ENCODE assay signal across 12 cellular contexts in the genomic region with DNA sequence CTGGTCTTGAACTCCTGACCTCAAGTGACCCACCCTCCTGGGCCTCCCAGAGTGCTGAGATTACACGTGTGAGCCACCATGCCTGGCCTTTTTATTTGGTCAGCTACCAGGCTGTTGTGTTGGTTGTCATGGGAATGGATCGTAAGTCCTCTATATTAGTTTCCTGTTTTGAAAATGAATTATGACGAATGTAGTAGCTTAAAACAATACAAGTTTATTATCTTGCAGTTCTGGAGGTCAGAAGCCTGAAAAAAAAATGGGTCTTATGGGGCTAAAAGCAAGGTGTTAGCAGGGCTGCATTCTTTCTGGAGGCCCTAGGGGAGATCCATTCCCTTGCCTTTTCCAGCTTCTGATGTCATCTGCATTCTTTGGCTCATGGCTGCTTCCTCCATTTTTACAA. TPM values are rescaled to one million over a fixed set of nuclear protein-coding genes. Genes with fewer than 3 reads are reported as not detected.
DNase-seq lines count a peak whose midpoint lies in the region; ATAC-seq and TF ChIP-seq lines count a peak whose summit lies in the region.
"Had no signal": no experiment of that assay in that cellular context is flagged by ENCODE, and none has a peak within 500 bp of the region (broad histone marks: within the 10 kb centered on the region; RNA-seq: fewer than 3 reads in every experiment).

No MANE protein-coding gene starts in this region.

- dilution Hi-C loops in IMR-90 (cut with HindIII; ENCODE audit: low sequenced_read_pairs, unreplicated experiment): no loop called here

- H3K4me3 Mint-ChIP-seq in CD8-positive, alpha-beta memory T cell: no peak overlapping the region
- H3K4me3 Mint-ChIP-seq in effector memory CD8-positive, alpha-beta T cell: no peak overlapping the region
- no peak overlapping the region for H3K4me3 Mint-ChIP-seq in T-helper 2 cell treated with Interferon-gamma antibody and Interleukin-4, amounts not matched to agents 5 μg/mL and 100 μg/mL, for 36 hours

- no peaks in the 10 kb centered on the region for H3K36me3 ChIP-seq in CD8-positive, alpha-beta memory T cell (ENCODE audit: insufficient read depth, low read length)
- H3K36me3 ChIP-seq in IMR-90 (ENCODE audit: control insufficient read depth, insufficient read depth, low read length) (no peaks in the 10 kb centered on the region), mesendoderm (ENCODE audit: control insufficient read depth, insufficient read depth, low read length) (no peaks in the 10 kb centered on the region)

- H3K23ac ChIP-seq in IMR-90 (ENCODE audit: low read depth, low read length) (no peak overlapping the region), mesendoderm (ENCODE audit: low read length) (no peak overlapping the region)

- no peak for TF ChIP-seq CTCF in IMR-90 (conservative IDR thresholded peaks at IDR 0.05; ENCODE audit: low read depth, low read length)

- peaks cover 33% of the 10 kb centered on the region for H3K4me1 ChIP-seq in CD8-positive, alpha-beta memory T cell (ENCODE audit: insufficient read depth, low read length)
- H3K4me1 ChIP-seq in IMR-90 (ENCODE audit: control insufficient read depth, insufficient read depth, low read length) (peaks cover 6% of the 10 kb centered on the region; the same call in 1 of the 2 replicates), mesendoderm (ENCODE audit: control insufficient read depth, low read depth, low read length) (no peaks in the 10 kb centered on the region)

- H4K20me1 ChIP-seq in IMR-90 (ENCODE audit: insufficient read depth, low read length): no peaks in the 10 kb centered on the region

- H3K14ac ChIP-seq in IMR-90 (replicated peaks; ENCODE audit: low read depth, low read length): no peak overlapping the region

- POLR2A ChIA-PET in CD8-positive, alpha-beta memory T cell (lab: Charles Lee): interaction anchor here (1.3 kb wide), 1 partner anchor 16 kb away, joined by 9 read pairs; no protein-coding TSS in a partner anchor
- POLR2A ChIA-PET in IMR-90 (lab: Charles Lee; ENCODE audit: unreplicated experiment): interaction anchor here (0.6 kb wide), 1 partner anchor 1426 kb away, joined by 4 read pairs; no protein-coding TSS in a partner anchor

- intact Hi-C loops in IMR-90 (cut with micrococcal nuclease): no loop called here

- no peak overlapping the region for H2BK5ac ChIP-seq in IMR-90 (ENCODE audit: low read depth, low read length, poor library complexity, severe bottlenecking)
- no peak overlapping the region for H2BK5ac ChIP-seq in mesendoderm (ENCODE audit: low read length)

- no peak overlapping the region for H3K27ac ChIP-seq in CD8-positive, alpha-beta memory T cell (ENCODE audit: low read depth, low read length)
- no peak overlapping the region for H3K27ac ChIP-seq in IMR-90 (ENCODE audit: insufficient read depth, low read length)
- no peak overlapping the region for H3K27ac ChIP-seq in mesendoderm (ENCODE audit: low read depth, low read length)
- H3K27ac ChIP-seq: SK-N-MC, testis had no signal

- in situ Hi-C loops in IMR-90 (cut with MboI; ENCODE audit: low sequenced_read_pairs): loop anchor here (25.0 kb wide), 1 partner anchor 178 kb away; the partner anchor contains the start of gene DAPK2

- no peaks in the 10 kb centered on the region for H3K27me3 ChIP-seq in CD8-positive, alpha-beta memory T cell (ENCODE audit: insufficient read depth, low read length, poor library complexity, severe bottlenecking)
- H3K27me3 ChIP-seq in IMR-90 (ENCODE audit: control insufficient read depth, insufficient read depth, low read length): peaks cover 11% of the 10 kb centered on the region
- no peaks in the 10 kb centered on the region for H3K27me3 ChIP-seq in mesendoderm (ENCODE audit: insufficient read depth, low read length, poor library complexity)
- H3K27me3 ChIP-seq: testis had no signal

- no peak for TF ChIP-seq POLR2A in IMR-90 (IDR thresholded peaks at IDR 0.05; ENCODE audit: low read depth, low read length)

- WGBS in IMR-90 (ENCODE audit: extremely low coverage in 2 of 2, insufficient read length in 1 of 2), 2 experiments: no CpG with 5 or more reads among the region's 3 CpGs
- no CpG with 5 or more reads among the region's 3 CpGs for WGBS in mesendoderm (ENCODE audit: extremely low coverage, insufficient coverage, low lambda C conversion rate)

- H2BK20ac ChIP-seq in IMR-90 (ENCODE audit: low read depth, low read length): no peak overlapping the region

- H4K91ac ChIP-seq in IMR-90 (ENCODE audit: insufficient read depth, low read depth, low read length): no peak overlapping the region

- H3K27ac Mint-ChIP-seq in CD8-positive, alpha-beta memory T cell: peak overlapping the region in 7 of 8 donors; percentile 36 to 93 (median 68)
- H3K27ac Mint-ChIP-seq in effector memory CD8-positive, alpha-beta T cell: peak overlapping the region; percentile 38 to 83
- no peak overlapping the region for H3K27ac Mint-ChIP-seq in T-helper 2 cell treated with Interferon-gamma antibody and Interleukin-4, amounts not matched to agents 5 μg/mL and 100 μg/mL, for 36 hours

- H3K4ac ChIP-seq in IMR-90 (ENCODE audit: low read depth, low read length) (no peak overlapping the region), mesendoderm (ENCODE audit: low read depth, low read length) (no peak overlapping the region)

- peaks cover 7% of the 10 kb centered on the region for H3K9me1 ChIP-seq in IMR-90 (ENCODE audit: insufficient read depth, low read length)

- no peaks in the 10 kb centered on the region for H3K9me3 ChIP-seq in CD8-positive, alpha-beta memory T cell (ENCODE audit: low read length)
- no peaks in the 10 kb centered on the region for H3K9me3 ChIP-seq in IMR-90 (ENCODE audit: control insufficient read depth, insufficient read depth, low read length)
- H3K9me3 ChIP-seq: testis had no signal

- no peak overlapping the region for H2AK9ac ChIP-seq in IMR-90 (replicated peaks; ENCODE audit: low read depth, low read length, poor library complexity)

- H2AK5ac ChIP-seq in IMR-90 (ENCODE audit: low read depth, low read length) (no peak overlapping the region), mesendoderm (ENCODE audit: low read length) (no peak overlapping the region)

- H3K4me2 ChIP-seq in IMR-90 (ENCODE audit: low read depth, low read length) (no peak overlapping the region), mesendoderm (ENCODE audit: low read length) (no peak overlapping the region)

- BruUV-seq in IMR-90 (replicated peaks; lab: Mats Ljungman, UMichigan): no TSS peak

- H3K56ac ChIP-seq in IMR-90 (ENCODE audit: extremely low read depth, insufficient read depth, low read length): no peak overlapping the region
- no peak overlapping the region for H3K56ac ChIP-seq in mesendoderm (ENCODE audit: low read length)

- H3K9me3 Mint-ChIP-seq in CD8-positive, alpha-beta memory T cell: no peaks in the 10 kb centered on the region
- no peaks in the 10 kb centered on the region for H3K9me3 Mint-ChIP-seq in effector memory CD8-positive, alpha-beta T cell
- H3K9me3 Mint-ChIP-seq in T-helper 2 cell treated with Interferon-gamma antibody and Interleukin-4, amounts not matched to agents 5 μg/mL and 100 μg/mL, for 36 hours: no peaks in the 10 kb centered on the region

- H4K5ac ChIP-seq in IMR-90 (ENCODE audit: low read depth, low read length): no peak overlapping the region
- no peak overlapping the region for H4K5ac ChIP-seq in mesendoderm (ENCODE audit: low read length)

- H2AFZ ChIP-seq in IMR-90 (replicated peaks; ENCODE audit: low read length, poor library complexity): no peak overlapping the region

- CTCF ChIA-PET in CD8-positive, alpha-beta memory T cell (lab: Charles Lee): interaction anchor here (1.2 kb wide), 1 partner anchor 12 kb away, joined by 3 read pairs; no protein-coding TSS in a partner anchor
- CTCF ChIA-PET in IMR-90 (lab: Yijun Ruan, JAX): no interaction called here

- no peak overlapping the region for H2BK120ac ChIP-seq in IMR-90 (ENCODE audit: low read depth, low read length)
- no peak overlapping the region for H2BK120ac ChIP-seq in mesendoderm (ENCODE audit: low read depth, low read length)

- H3K36me3 Mint-ChIP-seq in CD8-positive, alpha-beta memory T cell: no peaks in the 10 kb centered on the region
- no peaks in the 10 kb centered on the region for H3K36me3 Mint-ChIP-seq in effector memory CD8-positive, alpha-beta T cell (ENCODE audit: insufficient read depth)
- H3K36me3 Mint-ChIP-seq in T-helper 2 cell treated with Interferon-gamma antibody and Interleukin-4, amounts not matched to agents 5 μg/mL and 100 μg/mL, for 36 hours (ENCODE audit: low read depth): no peaks in the 10 kb centered on the region

- no peak overlapping the region for H3K18ac ChIP-seq in IMR-90 (ENCODE audit: low read depth, low read length)
- no peak overlapping the region for H3K18ac ChIP-seq in mesendoderm (ENCODE audit: low read length)

- H4K8ac ChIP-seq in IMR-90 (ENCODE audit: low read depth in 2 of 2, low read length in 2 of 2): no peak overlapping the region
- H4K8ac ChIP-seq in mesendoderm (ENCODE audit: low read depth, low read length): no peak overlapping the region

- no peak overlapping the region for H3K4me3 ChIP-seq in CD8-positive, alpha-beta memory T cell (ENCODE audit: low read length)
- no peak overlapping the region for H3K4me3 ChIP-seq in IMR-90 (ENCODE audit: insufficient read depth, low read depth, low read length)
- H3K4me3 ChIP-seq in mesendoderm (ENCODE audit: low read length): no peak overlapping the region
- H3K4me3 ChIP-seq: SK-N-MC, testis had no signal

- DNase-seq in CD8-positive, alpha-beta memory T cell: peak in 1 of 5 donors; percentile 23
- peak; percentile 41 for DNase-seq in IMR-90
- DNase-seq in effector memory CD8-positive, alpha-beta T cell: no peak
- DNase-seq in mesendoderm: peak; percentile 87
- DNase-seq in activated effector memory CD4-positive, alpha-beta T cell treated with anti-CD3 and anti-CD28 coated beads, Interleukin-2, amount 50 U/mL, for 16 hours: no peak
- DNase-seq in T-helper 2 cell treated with Interferon-gamma antibody and Interleukin-4, amounts not matched to agents 5 μg/mL and 100 μg/mL, for 36 hours (ENCODE audit: low spot score): no peak
- DNase-seq in AG08396 (ENCODE audit: low spot score): no peak
- DNase-seq: activated CD4-positive, alpha-beta T cell treated with anti-CD3 and anti-CD28 coated beads, Interleukin-2, amount 50 U/mL, for 4 hours; amygdala; NCI-H1694; testis had no signal

- no peak overlapping the region for H2BK15ac ChIP-seq in IMR-90 (ENCODE audit: low read depth, low read length)
- no peak overlapping the region for H2BK15ac ChIP-seq in mesendoderm (replicated peaks; ENCODE audit: low read depth)

- H3K79me2 ChIP-seq in mesendoderm (ENCODE audit: control insufficient read depth, insufficient read depth, low read length): no peaks in the 10 kb centered on the region

- no peaks in the 10 kb centered on the region for H3K27me3 Mint-ChIP-seq in CD8-positive, alpha-beta memory T cell
- no peaks in the 10 kb centered on the region for H3K27me3 Mint-ChIP-seq in effector memory CD8-positive, alpha-beta T cell
- no peaks in the 10 kb centered on the region for H3K27me3 Mint-ChIP-seq in T-helper 2 cell treated with Interferon-gamma antibody and Interleukin-4, amounts not matched to agents 5 μg/mL and 100 μg/mL, for 36 hours (ENCODE audit: low read depth)

- TF ChIP-seq RAD21 in IMR-90 (IDR thresholded peaks at IDR 0.05; ENCODE audit: low read length): no peak

- ATAC-seq in IMR-90 (ENCODE audit: low read depth): no peak
- no peak for ATAC-seq in effector memory CD8-positive, alpha-beta T cell (replicated peaks)

- peaks cover 16 to 34% (median 28%) of the 10 kb centered on the region in 3 donors for H3K4me1 Mint-ChIP-seq in CD8-positive, alpha-beta memory T cell
- peaks cover 8 to 13% of the 10 kb centered on the region in 2 donors for H3K4me1 Mint-ChIP-seq in effector memory CD8-positive, alpha-beta T cell (ENCODE audit: low read depth in 2 of 2)
- H3K4me1 Mint-ChIP-seq in T-helper 2 cell treated with Interferon-gamma antibody and Interleukin-4, amounts not matched to agents 5 μg/mL and 100 μg/mL, for 36 hours (ENCODE audit: low read depth): peaks cover 25% of the 10 kb centered on the region

- H3K79me1 ChIP-seq in IMR-90 (ENCODE audit: low read depth in 1 of 2, low read length in 2 of 2) (no peaks in the 10 kb centered on the region), mesendoderm (ENCODE audit: low read length) (no peaks in the 10 kb centered on the region)

- H3K9ac ChIP-seq in IMR-90 (ENCODE audit: low read depth, low read length): no peak overlapping the region
- no peak overlapping the region for H3K9ac ChIP-seq in mesendoderm (ENCODE audit: low read length)

RNA-seq across cellular contexts. Expression of gene HERC1, which starts 25.1 kb away (rescaled TPM):
- total RNA-seq in CD8-positive, alpha-beta memory T cell: 10 to 100 TPM; 47.7 to 60.8 TPM
- polyA plus RNA-seq in CD8-positive, alpha-beta memory T cell: 32.8 TPM
- total RNA-seq in IMR-90 (2012; rRNA removed): 98.0 and 109 TPM in 2 replicates
- polyA plus RNA-seq in IMR-90 (2012; rRNA removed): 22.0 and 28.6 TPM in 2 replicates
- polyA plus RNA-seq in IMR-90 (2012; cell fraction: cytosol; rRNA removed): 13.6 and 14.5 TPM in 2 replicates
- 24.4 and 30.1 TPM in 2 replicates for polyA plus RNA-seq in IMR-90 (2012; cell fraction: nucleus; rRNA removed; ENCODE audit: low replicate concordance)
- polyA plus RNA-seq in mesendoderm (2013, experiment 1 of 2): 8.7 TPM
- polyA plus RNA-seq in mesendoderm (2013, experiment 2 of 2): 9.7 TPM

Comparison
In these comparisons a context has a peak if more than half of its experiments do, and no peak if none do; other contexts are left out.
1. DNase-seq: peak in IMR-90 (single experiment) and mesendoderm (single experiment); none in effector memory CD8-positive, alpha-beta T cell (0 of 3), activated effector memory CD4-positive, alpha-beta T cell treated with anti-CD3 and anti-CD28 coated beads, Interleukin-2, amount 50 U/mL, for 16 hours (single experiment), T-helper 2 cell treated with Interferon-gamma antibody and Interleukin-4, amounts not matched to agents 5 μg/mL and 100 μg/mL, for 36 hours (single experiment) and AG08396 (single experiment).